ENCODE assay signal across 36 cellular contexts in the genomic region with DNA sequence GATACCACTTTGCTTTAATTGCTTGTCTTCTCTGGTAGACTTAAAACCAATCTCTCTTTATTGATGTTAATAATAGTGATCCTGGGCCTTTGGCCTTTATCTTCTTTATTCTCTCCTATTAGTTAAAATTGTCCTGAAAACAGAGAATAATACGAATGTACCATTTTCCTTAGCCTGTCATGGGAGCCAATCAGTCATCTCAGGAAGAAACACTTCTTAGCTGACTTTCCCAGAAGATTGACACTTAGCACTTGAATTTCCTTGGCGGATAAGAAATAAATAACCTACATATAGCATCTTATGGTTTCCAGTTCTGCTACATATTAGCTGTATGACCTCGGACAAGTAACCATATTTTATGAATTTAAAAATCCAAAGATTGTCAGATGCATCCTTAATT.
"Had no signal": no experiment of that assay in that cellular context is flagged by ENCODE, and none has a peak within 500 bp of the region (broad histone marks: within the 10 kb centered on the region; RNA-seq: fewer than 3 reads in every experiment).

No MANE protein-coding gene starts in this region.

- H3K36me3 ChIP-seq: MG63 had no signal

- H3K9ac ChIP-seq: KMS-11 had no signal

- DNase-seq: Karpas-422, Kasumi-1, MG63, MM.1S, MV-4-11, NCI-H1048, NCI-H1092, NCI-H1092 treated with DMSO at 0.1 percent for 48 hours, NCI-H1105, NCI-H1105 treated with DMSO at 0.1 percent for 48 hours, NCI-H1417, NCI-H1417 treated with DMSO at 0.1 percent for 48 hours, NCI-H1436, NCI-H1436 treated with DMSO at 0.1 percent for 48 hours, NCI-H146, NCI-H1694, NCI-H1694 treated with DMSO at 0.1 percent for 48 hours, NCI-H187, NCI-H187 treated with DMSO at 0.1 percent for 48 hours, NCI-H1930, NCI-H2029, NCI-H2029 treated with DMSO at 0.1 percent for 48 hours, NCI-H2081, NCI-H2081 treated with DMSO at 0.1 percent for 48 hours, NCI-H2107, NCI-H2171, NCI-H2171 treated with DMSO at 0.1 percent for 48 hours, NCI-H226, NCI-H345, NCI-H446, NCI-H446 treated with DMSO at 0.1 percent for 48 hours, NCI-H510A, NCI-H510A treated with DMSO at 0.1 percent for 48 hours, NCI-H524, NCI-H524 treated with DMSO at 0.1 percent for 48 hours had no signal

- H3K9me3 ChIP-seq: MG63 had no signal

- H3K4me2 ChIP-seq: KMS-11 had no signal

- H3K4me3 ChIP-seq: MG63 had no signal

- H3K27ac ChIP-seq: KMS-11 had no signal

- H3K27me3 ChIP-seq: MG63 had no signal
